In the genomic region with DNA sequence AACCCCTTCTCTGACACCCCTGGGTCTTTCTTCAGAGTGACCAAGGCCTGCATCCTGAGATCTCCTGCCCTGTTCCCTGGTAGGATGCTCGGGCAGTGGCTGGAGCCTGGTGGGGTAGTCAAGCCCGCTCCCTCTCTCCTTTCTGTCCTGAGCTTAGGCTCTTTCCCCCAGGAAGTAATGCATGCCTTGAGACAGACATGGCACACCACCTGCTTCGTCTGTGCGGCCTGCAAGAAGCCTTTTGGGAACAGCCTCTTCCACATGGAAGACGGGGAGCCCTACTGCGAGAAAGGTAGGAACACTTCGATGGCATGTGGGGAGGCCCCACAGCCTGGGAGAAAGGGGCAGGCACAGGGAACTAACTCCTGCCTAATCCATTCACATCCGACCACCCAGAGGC, we compare ENCODE assay signal across 17 cellular contexts. TPM values are rescaled to one million over a fixed set of nuclear protein-coding genes. Genes with fewer than 3 reads are reported as not detected.
DNase-seq lines count a peak whose midpoint lies in the region; ATAC-seq and TF ChIP-seq lines count a peak whose summit lies in the region.
"Had no signal": no experiment of that assay in that cellular context is flagged by ENCODE, and none has a peak within 500 bp of the region (broad histone marks: within the 10 kb centered on the region; RNA-seq: fewer than 3 reads in every experiment).

No MANE protein-coding gene starts in this region.

- H3K36me3 ChIP-seq in cardiac muscle cell = peaks cover 69% of the 10 kb centered on the region
- peaks cover 0 to 60% (median 0%) of the 10 kb centered on the region in 9 donors for H3K36me3 ChIP-seq in heart right ventricle
- no peaks in the 10 kb centered on the region for H3K36me3 ChIP-seq in GM23338 (ENCODE audit: insufficient read depth)
- peaks cover 0 to 82% of the 10 kb centered on the region in 2 donors for H3K36me3 ChIP-seq in psoas muscle (ENCODE audit: insufficient read depth in 1 of 2, low read depth in 1 of 2)

- CTCF ChIA-PET in CD4-positive, alpha-beta T cell (lab: Charles Lee) = no interaction called here

- H3F3A ChIP-seq in GM23338 (replicated peaks; ENCODE audit: low read depth) = 0 out of 2 replicates have a peak, but pooled peaks cover under 1% of the 10 kb centered on the region

- H3K4me3 Mint-ChIP-seq in GM23338 = no peak overlapping the region
- no peak overlapping the region for H3K4me3 Mint-ChIP-seq in stimulated activated naive B cell treated with anti-CD40 and anti-IgM and Interleukin-4, amounts not matched to agents 10 μg/mL and 1 μg/mL and 100 μg/mL, for 72 hours
- H3K4me3 Mint-ChIP-seq in CD4-positive, alpha-beta T cell = no peak overlapping the region
- H3K4me3 Mint-ChIP-seq in osteocyte (ENCODE audit: unreplicated experiment) = no peak overlapping the region
- H3K4me3 Mint-ChIP-seq: CD4-positive, alpha-beta memory T cell; H9 had no signal

- H3K4me1 Mint-ChIP-seq in GM23338 (peaks cover 25% of the 10 kb centered on the region), osteocyte (ENCODE audit: unreplicated experiment) (no peaks in the 10 kb centered on the region)
- peaks cover 2 to 5% of the 10 kb centered on the region in 2 donors for H3K4me1 Mint-ChIP-seq in stimulated activated naive B cell treated with anti-CD40 and anti-IgM and Interleukin-4, amounts not matched to agents 10 μg/mL and 1 μg/mL and 100 μg/mL, for 72 hours
- peaks cover 10% of the 10 kb centered on the region for H3K4me1 Mint-ChIP-seq in CD4-positive, alpha-beta T cell (ENCODE audit: low read depth)

- H3K9me3 Mint-ChIP-seq in GM23338 = no peaks in the 10 kb centered on the region
- no peaks in the 10 kb centered on the region for H3K9me3 Mint-ChIP-seq in stimulated activated naive B cell treated with anti-CD40 and anti-IgM and Interleukin-4, amounts not matched to agents 10 μg/mL and 1 μg/mL and 100 μg/mL, for 72 hours
- H3K9me3 Mint-ChIP-seq in CD4-positive, alpha-beta T cell = no peaks in the 10 kb centered on the region
- H3K9me3 Mint-ChIP-seq in osteocyte (ENCODE audit: unreplicated experiment) = no peaks in the 10 kb centered on the region
- H3K9me3 Mint-ChIP-seq: CD4-positive, alpha-beta memory T cell; H9 had no signal

- no peak overlapping the region for H3K27ac Mint-ChIP-seq in GM23338
- peak overlapping the region; percentile 22 for H3K27ac Mint-ChIP-seq in stimulated activated naive B cell treated with anti-CD40 and anti-IgM and Interleukin-4, amounts not matched to agents 10 μg/mL and 1 μg/mL and 100 μg/mL, for 72 hours
- no peak overlapping the region for H3K27ac Mint-ChIP-seq in CD4-positive, alpha-beta T cell
- no peak overlapping the region for H3K27ac Mint-ChIP-seq in osteocyte (ENCODE audit: unreplicated experiment)
- H3K27ac Mint-ChIP-seq: CD4-positive, alpha-beta memory T cell had no signal

- H3K27ac ChIP-seq in cardiac muscle cell (peak overlapping the region; percentile 65), heart right ventricle (peak overlapping the region in 2 of 10 donors; percentile 22 to 31), GM23338 (ENCODE audit: low read depth) (no peak overlapping the region), psoas muscle (peak overlapping the region; percentile 23)
- no peak overlapping the region for H3K27ac ChIP-seq in CD4-positive, alpha-beta T cell (ENCODE audit: low read depth, low read length)
- H3K27ac ChIP-seq: 22Rv1, A549, C4-2B had no signal

- H3K9me3 ChIP-seq in cardiac muscle cell (ENCODE audit: low read depth) (no peaks in the 10 kb centered on the region), heart right ventricle (no peaks in the 10 kb centered on the region), psoas muscle (no peaks in the 10 kb centered on the region)
- H3K9me3 ChIP-seq in CD4-positive, alpha-beta T cell (ENCODE audit: control insufficient read depth, low read length) = no peaks in the 10 kb centered on the region
- H3K9me3 ChIP-seq: A549 had no signal

- peaks cover 3% of the 10 kb centered on the region; the same call in 1 of the 2 replicates for H3K9me2 ChIP-seq in GM23338 (ENCODE audit: insufficient read depth)

- POLR2A ChIA-PET in CD4-positive, alpha-beta T cell (lab: Charles Lee) = no interaction called here

- ATAC-seq in heart right ventricle (no peak), GM23338 (no peak), psoas muscle (no peak)
- no peak for ATAC-seq in stimulated activated naive B cell treated with anti-CD40 and anti-IgM and Interleukin-4, amounts not matched to agents 10 μg/mL and 1 μg/mL and 100 μg/mL, for 72 hours (replicated peaks)
- no peak for ATAC-seq in CD4-positive, alpha-beta T cell (ENCODE audit: poor library complexity)
- ATAC-seq: A549, HepG2 had no signal

- intact Hi-C loops in heart right ventricle (cut with DNase I) = loop anchor here in 3 of 10 donors (10.0 kb wide), 1 partner anchor 176 kb away; no protein-coding TSS in a partner anchor
- intact Hi-C loops in psoas muscle (cut with DNase I) = no loop called here
- intact Hi-C loops in CD4-positive, alpha-beta T cell (cut with DNase I, micrococcal nuclease) = no loop called here

- H3K4me3 ChIP-seq in cardiac muscle cell (no peak overlapping the region), heart right ventricle (no peak overlapping the region), GM23338 (no peak overlapping the region), psoas muscle (no peak overlapping the region)
- H3K4me3 ChIP-seq: A549 had no signal

- no peak for TF ChIP-seq CTCF in cardiac muscle cell (IDR thresholded peaks at IDR 0.05; ENCODE audit: low read depth, low read length)
- TF ChIP-seq CTCF in heart right ventricle (IDR thresholded peaks at IDR 0.05) = no peak
- no peak for TF ChIP-seq CTCF in GM23338 (conservative IDR thresholded peaks at IDR 0.05; ENCODE audit: low read depth in 2 of 2)
- TF ChIP-seq CTCF in psoas muscle (IDR thresholded peaks at IDR 0.05) = no peak
- no peak for TF ChIP-seq CTCF in CD4-positive, alpha-beta T cell (IDR thresholded peaks at IDR 0.05)
- TF ChIP-seq CTCF in osteocyte (IDR thresholded peaks at IDR 0.05) = no peak

- DNase-seq in cardiac muscle cell (ENCODE audit: low read depth in 1 of 2, low spot score in 1 of 2) = no peak
- DNase-seq in heart right ventricle = no peak
- no peak for DNase-seq in GM23338 (ENCODE audit: low spot score)
- no peak for DNase-seq in psoas muscle
- DNase-seq in stimulated activated naive B cell treated with anti-CD40 and anti-IgM and Interleukin-4, amounts not matched to agents 10 μg/mL and 1 μg/mL and 100 μg/mL, for 72 hours = no peak
- DNase-seq in CD4-positive, alpha-beta T cell = no peak
- no peak for DNase-seq in osteocyte (ENCODE audit: extremely low spot score, unreplicated experiment)
- DNase-seq: CD4-positive, alpha-beta memory T cell; DMS153; DMS79; GDM1; H9 had no signal

- no peaks in the 10 kb centered on the region for H3K36me3 Mint-ChIP-seq in GM23338 (ENCODE audit: low read depth)
- no peaks in the 10 kb centered on the region for H3K36me3 Mint-ChIP-seq in stimulated activated naive B cell treated with anti-CD40 and anti-IgM and Interleukin-4, amounts not matched to agents 10 μg/mL and 1 μg/mL and 100 μg/mL, for 72 hours
- no peaks in the 10 kb centered on the region for H3K36me3 Mint-ChIP-seq in CD4-positive, alpha-beta T cell (ENCODE audit: low read depth)
- no peaks in the 10 kb centered on the region for H3K36me3 Mint-ChIP-seq in osteocyte (ENCODE audit: unreplicated experiment)
- H3K36me3 Mint-ChIP-seq: CD4-positive, alpha-beta memory T cell had no signal

- WGBS in heart right ventricle, 2 donors = 82 to 88% methylated on average over 8 of the region's 8 CpGs
- WGBS in psoas muscle, 3 donors = 83 to 86% (median 85%) methylated on average over 8 of the region's 8 CpGs

- no peaks in the 10 kb centered on the region for H3K27me3 ChIP-seq in cardiac muscle cell
- peaks cover 0 to 19% (median 8%) of the 10 kb centered on the region in 7 donors for H3K27me3 ChIP-seq in heart right ventricle
- H3K27me3 ChIP-seq in GM23338 (ENCODE audit: insufficient read depth) = no peaks in the 10 kb centered on the region
- H3K27me3 ChIP-seq in psoas muscle (ENCODE audit: insufficient read depth in 3 of 3, low read length in 2 of 3) = no peaks in the 10 kb centered on the region
- no peaks in the 10 kb centered on the region for H3K27me3 ChIP-seq in CD4-positive, alpha-beta T cell (ENCODE audit: control insufficient read depth, insufficient read depth, low read length)

- H2AFZ ChIP-seq in GM23338 = peak overlapping the region; percentile 18; the same call in 1 of the 2 replicates

- H3K4me2 ChIP-seq in GM23338 = no peak overlapping the region
- H3K4me2 ChIP-seq: A549 had no signal

- peaks cover 9% of the 10 kb centered on the region for H3K27me3 Mint-ChIP-seq in GM23338 (ENCODE audit: insufficient read depth, low read depth, poor library complexity)
- H3K27me3 Mint-ChIP-seq in stimulated activated naive B cell treated with anti-CD40 and anti-IgM and Interleukin-4, amounts not matched to agents 10 μg/mL and 1 μg/mL and 100 μg/mL, for 72 hours = peaks cover 13 to 43% of the 10 kb centered on the region in 2 donors
- H3K27me3 Mint-ChIP-seq in CD4-positive, alpha-beta T cell = peaks cover 5% of the 10 kb centered on the region
- H3K27me3 Mint-ChIP-seq in osteocyte (ENCODE audit: unreplicated experiment) = no peaks in the 10 kb centered on the region

- peaks cover 5% of the 10 kb centered on the region for H3K4me1 ChIP-seq in cardiac muscle cell (ENCODE audit: low read depth)
- H3K4me1 ChIP-seq in heart right ventricle = peaks cover 0 to 39% (median 0%) of the 10 kb centered on the region in 9 donors
- H3K4me1 ChIP-seq in GM23338 (ENCODE audit: insufficient read depth) = peaks cover 14% of the 10 kb centered on the region; the same call in 1 of the 2 replicates
- peaks cover 29% of the 10 kb centered on the region for H3K4me1 ChIP-seq in psoas muscle
- H3K4me1 ChIP-seq: A549 had no signal

- H3K79me2 ChIP-seq in GM23338 (replicated peaks; ENCODE audit: insufficient read depth) = no peaks in the 10 kb centered on the region

- no peaks in the 10 kb centered on the region for H4K20me1 ChIP-seq in GM23338 (replicated peaks; ENCODE audit: insufficient read depth)

RNA-seq across cellular contexts. Expression of gene BMPR1A, which starts 37.9 kb away (rescaled TPM):
- total RNA-seq in cardiac muscle cell (37.0 and 39.4 TPM in 2 replicates), heart right ventricle (10 to 100 TPM; 34.4 to 69.0 (median 47.7) TPM), psoas muscle (10 to 100 TPM; 12.0 to 30.0 (median 26.2) TPM), osteocyte (75.5 and 79.6 TPM in 2 replicates)
- polyA plus RNA-seq in cardiac muscle cell (35.6 and 54.2 TPM in 2 replicates), heart right ventricle (10 to 100 TPM in 1 of 2 donors, 1 to 10 TPM in 1; 6.7 to 10.3 TPM), GM23338 (2016; fragmentation: Nextera tagmentation; extraction: Ambion mirVana) (12.4 and 14.2 TPM in 2 replicates), psoas muscle (10 to 100 TPM in 1 of 3 donors, 1 to 10 TPM in 2; 4.6 to 22.7 (median 6.0) TPM)
- 82.5 and 87.7 TPM in 2 replicates for total RNA-seq in GM23338 (2014; rRNA removed; shearing (Covaris generic))
- 1 to 10 TPM; 1.9 to 2.6 TPM for total RNA-seq in CD4-positive, alpha-beta T cell

RNA-seq across cellular contexts. Expression of gene LDB3, which starts 50.2 kb away (rescaled TPM):
- total RNA-seq in cardiac muscle cell = 202 and 213 TPM in 2 replicates
- 266 and 317 TPM in 2 replicates for polyA plus RNA-seq in cardiac muscle cell
- 1,000 to 10,000 TPM; 1,248 to 1,738 (median 1,513) TPM for total RNA-seq in heart right ventricle
- 1,000 to 10,000 TPM in 1 of 2 donors, 100 to 1,000 TPM in 1; 162 to 1,622 TPM for polyA plus RNA-seq in heart right ventricle
- 0.14 and 0.85 TPM in 2 replicates for total RNA-seq in GM23338 (2014; rRNA removed; shearing (Covaris generic))
- polyA plus RNA-seq in GM23338 (2016; fragmentation: Nextera tagmentation; extraction: Ambion mirVana) = 0.16 and 0.42 TPM in 2 replicates
- 1,000 to 10,000 TPM in 1 of 4 donors, 100 to 1,000 TPM in 3; 615 to 2,187 (median 685) TPM for total RNA-seq in psoas muscle
- 100 to 1,000 TPM; 108 to 518 (median 274) TPM for polyA plus RNA-seq in psoas muscle
- total RNA-seq in CD4-positive, alpha-beta T cell = under 1 TPM; 0.05 to 0.08 TPM
- 0.37 and 0.46 TPM in 2 replicates for total RNA-seq in osteocyte
- total RNA-seq: Daoy, HepG2 had no signal
- polyA plus RNA-seq: CD4-positive, alpha-beta memory T cell; HepG2 had no signal

Comparison
In these comparisons a context has a peak if more than half of its experiments do, and no peak if none do; other contexts are left out.
1. H3K27ac ChIP-seq: peak in cardiac muscle cell (single experiment) and psoas muscle (single experiment); none in GM23338 (single experiment) and CD4-positive, alpha-beta T cell (single experiment).
2. RNA of gene LDB3, which starts 50.2 kb away (total RNA-seq): 1,248 to 1,738 TPM in heart right ventricle, 615 to 2,187 TPM in psoas muscle and 202 to 213 TPM in cardiac muscle cell; 0.37 to 0.46 TPM in osteocyte, 0.14 to 0.85 TPM in GM23338 and 0.05 to 0.08 TPM in CD4-positive, alpha-beta T cell; every median in the first group is over 100 times any median in the second.